Comparison of ENCODE assay signal across 1 cellular context in the genomic region with DNA sequence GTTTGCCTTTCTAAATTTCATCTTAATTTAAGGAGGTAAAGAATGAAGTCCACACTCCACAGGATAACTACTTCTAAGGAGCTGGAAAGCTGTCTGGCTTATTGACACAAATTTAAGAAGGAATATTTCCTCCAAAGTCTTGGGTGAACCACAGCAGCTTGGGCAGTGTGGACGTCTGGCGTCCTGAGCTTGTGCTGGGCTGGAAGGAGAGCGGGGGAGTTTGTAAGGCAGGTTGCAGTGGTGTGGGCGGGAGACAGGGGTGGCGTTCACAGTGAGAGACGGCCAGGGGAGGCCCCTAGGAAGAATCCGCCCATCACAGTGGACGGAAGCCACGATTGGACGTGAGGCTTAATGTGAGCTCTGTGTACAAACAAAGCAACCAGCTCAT.
TF ChIP-seq lines count a peak whose summit lies in the region.

No MANE protein-coding gene starts in this region.

TF ChIP-seq in K562, 482 proteins besides CTCF, POLR2A, EP300 and RAD21 (continued from another document and continues in another):
- TF ChIP-seq, protein P1, sequence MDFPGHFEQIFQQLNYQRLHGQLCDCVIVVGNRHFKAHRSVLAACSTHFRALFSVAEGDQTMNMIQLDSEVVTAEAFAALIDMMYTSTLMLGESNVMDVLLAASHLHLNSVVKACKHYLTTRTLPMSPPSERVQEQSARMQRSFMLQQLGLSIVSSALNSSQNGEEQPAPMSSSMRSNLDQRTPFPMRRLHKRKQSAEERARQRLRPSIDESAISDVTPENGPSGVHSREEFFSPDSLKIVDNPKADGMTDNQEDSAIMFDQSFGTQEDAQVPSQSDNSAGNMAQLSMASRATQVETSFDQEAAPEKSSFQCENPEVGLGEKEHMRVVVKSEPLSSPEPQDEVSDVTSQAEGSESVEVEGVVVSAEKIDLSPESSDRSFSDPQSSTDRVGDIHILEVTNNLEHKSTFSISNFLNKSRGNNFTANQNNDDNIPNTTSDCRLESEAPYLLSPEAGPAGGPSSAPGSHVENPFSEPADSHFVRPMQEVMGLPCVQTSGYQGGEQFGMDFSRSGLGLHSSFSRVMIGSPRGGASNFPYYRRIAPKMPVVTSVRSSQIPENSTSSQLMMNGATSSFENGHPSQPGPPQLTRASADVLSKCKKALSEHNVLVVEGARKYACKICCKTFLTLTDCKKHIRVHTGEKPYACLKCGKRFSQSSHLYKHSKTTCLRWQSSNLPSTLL (IDR thresholded peaks at IDR 0.05) = no peak
- peak; percentile 20 for TF ChIP-seq TAF1 (IDR thresholded peaks at IDR 0.05; ENCODE audit: control insufficient read depth, extremely low read depth, insufficient read depth, low read length, severe bottlenecking)
- 0 out of 4 replicates have a peak, but pooled peaks of 1 of the 2 experiments have one; percentile 41 for TF ChIP-seq FOXA3 (CRISPR knock-in tag; conservative IDR thresholded peaks at IDR 0.05 in 1 of 2, IDR thresholded peaks at IDR 0.05 in 1 of 2)
- no peak for TF ChIP-seq DEAF1 (CRISPR knock-in tag; IDR thresholded peaks at IDR 0.05)
- TF ChIP-seq CBFA2T2 (conservative IDR thresholded peaks at IDR 0.05) = no peak
- no peak for TF ChIP-seq ZNF232 (CRISPR knock-in tag; IDR thresholded peaks at IDR 0.05)
- TF ChIP-seq FOS (IDR thresholded peaks at IDR 0.05; ENCODE audit: extremely low read depth, insufficient read length) = no peak
- no peak; the same call in 1 of the 2 replicates for TF ChIP-seq MYC (IDR thresholded peaks at IDR 0.05; ENCODE audit: low read depth, low read length)
- TF ChIP-seq MYC (CRISPR knock-in tag; IDR thresholded peaks at IDR 0.05; ENCODE audit: borderline replicate concordance, low read depth) = no peak
- TF ChIP-seq BDP1 (IDR thresholded peaks at IDR 0.05; ENCODE audit: insufficient read depth, insufficient read length) = no peak
- no peak for TF ChIP-seq ZNF785 (CRISPR knock-in tag; IDR thresholded peaks at IDR 0.05)
- TF ChIP-seq SREBF1 (IDR thresholded peaks at IDR 0.05; ENCODE audit: borderline replicate concordance, low read depth, low read length) = no peak
- TF ChIP-seq ZNF589 (CRISPR knock-in tag; IDR thresholded peaks at IDR 0.05; ENCODE audit: low read depth) = no peak
- no peak for TF ChIP-seq PRMT5 (CRISPR knock-in tag; IDR thresholded peaks at IDR 0.05)
- TF ChIP-seq IFI16 (CRISPR knock-in tag; IDR thresholded peaks at IDR 0.05) = no peak
- TF ChIP-seq PHB2 (IDR thresholded peaks at IDR 0.05; ENCODE audit: low read depth) = no peak
- TF ChIP-seq TARDBP (IDR thresholded peaks at IDR 0.05) = no peak
- no peak for TF ChIP-seq ELK3 (CRISPR knock-in tag; IDR thresholded peaks at IDR 0.05)
- TF ChIP-seq ZBED1 (IDR thresholded peaks at IDR 0.05) = no peak
- no peak for TF ChIP-seq CAMTA2 (CRISPR knock-in tag; conservative IDR thresholded peaks at IDR 0.05)
- no peak for TF ChIP-seq ZBTB49 (CRISPR knock-in tag; IDR thresholded peaks at IDR 0.05; ENCODE audit: borderline replicate concordance)
- TF ChIP-seq SMARCE1 (IDR thresholded peaks at IDR 0.05) = no peak
- no peak for TF ChIP-seq RCOR1 (IDR thresholded peaks at IDR 0.05; ENCODE audit: borderline replicate concordance in 1 of 2, low read depth in 2 of 2, low read length in 2 of 2)
- no peak for TF ChIP-seq ZNF311 (CRISPR knock-in tag; IDR thresholded peaks at IDR 0.05)
- no peak for TF ChIP-seq RBBP5 (IDR thresholded peaks at IDR 0.05; ENCODE audit: borderline replicate concordance, insufficient read depth, low read length, poor library complexity, severe bottlenecking)
- no peak for TF ChIP-seq NFATC3 (IDR thresholded peaks at IDR 0.05)
- TF ChIP-seq NCOA4 (IDR thresholded peaks at IDR 0.05; ENCODE audit: partially characterized antibody) = no peak
- TF ChIP-seq LEF1 (IDR thresholded peaks at IDR 0.05) = no peak
- TF ChIP-seq, protein P2, sequence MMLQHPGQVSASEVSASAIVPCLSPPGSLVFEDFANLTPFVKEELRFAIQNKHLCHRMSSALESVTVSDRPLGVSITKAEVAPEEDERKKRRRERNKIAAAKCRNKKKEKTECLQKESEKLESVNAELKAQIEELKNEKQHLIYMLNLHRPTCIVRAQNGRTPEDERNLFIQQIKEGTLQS (IDR thresholded peaks at IDR 0.05) = no peak
- TF ChIP-seq, protein P2 (CRISPR knock-in tag; conservative IDR thresholded peaks at IDR 0.05) = no peak
- no peak for TF ChIP-seq PHB (CRISPR knock-in tag; IDR thresholded peaks at IDR 0.05)
- no peak for TF ChIP-seq ZNF282 (CRISPR knock-in tag; IDR thresholded peaks at IDR 0.05)
- no peak for TF ChIP-seq FOXA1 (IDR thresholded peaks at IDR 0.05; ENCODE audit: borderline replicate concordance)
- TF ChIP-seq HES1 (IDR thresholded peaks at IDR 0.05; ENCODE audit: low read depth) = no peak
- TF ChIP-seq ZC3H4 (CRISPR knock-in tag; IDR thresholded peaks at IDR 0.05; ENCODE audit: borderline replicate concordance) = no peak
- TF ChIP-seq, protein P3, sequence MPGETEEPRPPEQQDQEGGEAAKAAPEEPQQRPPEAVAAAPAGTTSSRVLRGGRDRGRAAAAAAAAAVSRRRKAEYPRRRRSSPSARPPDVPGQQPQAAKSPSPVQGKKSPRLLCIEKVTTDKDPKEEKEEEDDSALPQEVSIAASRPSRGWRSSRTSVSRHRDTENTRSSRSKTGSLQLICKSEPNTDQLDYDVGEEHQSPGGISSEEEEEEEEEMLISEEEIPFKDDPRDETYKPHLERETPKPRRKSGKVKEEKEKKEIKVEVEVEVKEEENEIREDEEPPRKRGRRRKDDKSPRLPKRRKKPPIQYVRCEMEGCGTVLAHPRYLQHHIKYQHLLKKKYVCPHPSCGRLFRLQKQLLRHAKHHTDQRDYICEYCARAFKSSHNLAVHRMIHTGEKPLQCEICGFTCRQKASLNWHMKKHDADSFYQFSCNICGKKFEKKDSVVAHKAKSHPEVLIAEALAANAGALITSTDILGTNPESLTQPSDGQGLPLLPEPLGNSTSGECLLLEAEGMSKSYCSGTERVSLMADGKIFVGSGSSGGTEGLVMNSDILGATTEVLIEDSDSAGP (CRISPR knock-in tag; IDR thresholded peaks at IDR 0.05) = no peak
- TF ChIP-seq NFIC (IDR thresholded peaks at IDR 0.05) = no peak
- no peak; the same call in 1 of the 2 replicates for TF ChIP-seq SOX6 (IDR thresholded peaks at IDR 0.05)
- TF ChIP-seq BRCA1 (IDR thresholded peaks at IDR 0.05) = no peak
- TF ChIP-seq BRCA1 (CRISPR knock-in tag; IDR thresholded peaks at IDR 0.05) = no peak
- TF ChIP-seq TEAD1 (CRISPR knock-in tag; IDR thresholded peaks at IDR 0.05) = no peak
- TF ChIP-seq HMGN3 (IDR thresholded peaks at IDR 0.05; ENCODE audit: borderline replicate concordance, extremely low read depth, insufficient read length, low read depth, low read length) = no peak
- TF ChIP-seq PPARD (CRISPR knock-in tag; IDR thresholded peaks at IDR 0.05) = no peak
- TF ChIP-seq E2F4 (CRISPR knock-in tag; IDR thresholded peaks at IDR 0.05; ENCODE audit: low read depth) = no peak
- TF ChIP-seq STAT5A (IDR thresholded peaks at IDR 0.05; ENCODE audit: borderline replicate concordance, low read length) = no peak
- TF ChIP-seq ZNF184 (CRISPR knock-in tag; IDR thresholded peaks at IDR 0.05) = no peak
- TF ChIP-seq POLR2B (IDR thresholded peaks at IDR 0.05; ENCODE audit: low read depth, partially characterized antibody) = no peak
- TF ChIP-seq ZNF280A (IDR thresholded peaks at IDR 0.05; ENCODE audit: low read depth, partially characterized antibody) = no peak
- no peak for TF ChIP-seq PHF21A (IDR thresholded peaks at IDR 0.05; ENCODE audit: borderline replicate concordance, low read depth)
- TF ChIP-seq ZNF77 (CRISPR knock-in tag; IDR thresholded peaks at IDR 0.05) = no peak
- no peak for TF ChIP-seq MYBL2 (IDR thresholded peaks at IDR 0.05; ENCODE audit: low read depth)
- no peak for TF ChIP-seq MYBL2 (CRISPR knock-in tag; IDR thresholded peaks at IDR 0.05; ENCODE audit: borderline replicate concordance)
- TF ChIP-seq RBM17 (IDR thresholded peaks at IDR 0.05; ENCODE audit: borderline replicate concordance, low read depth, low read length) = no peak
- TF ChIP-seq EP400 (IDR thresholded peaks at IDR 0.05) = no peak
- no peak for TF ChIP-seq BRF1 (IDR thresholded peaks at IDR 0.05; ENCODE audit: borderline replicate concordance, extremely low read depth, insufficient read length)
- TF ChIP-seq ZNF408 (CRISPR knock-in tag; IDR thresholded peaks at IDR 0.05; ENCODE audit: low read depth) = no peak
- TF ChIP-seq ZNF239 (CRISPR knock-in tag; IDR thresholded peaks at IDR 0.05) = no peak
- no peak for TF ChIP-seq YY1 (IDR thresholded peaks at IDR 0.05; ENCODE audit: borderline replicate concordance in 1 of 3, control insufficient read depth in 1 of 3, extremely low read depth in 1 of 3, insufficient read depth in 3 of 3, insufficient read length in 1 of 3, insufficient replicate concordance in 2 of 3, low read depth in 1 of 3, low read length in 2 of 3)
- no peak for TF ChIP-seq CBX8 (IDR thresholded peaks at IDR 0.05; ENCODE audit: borderline replicate concordance, extremely low read depth, low read depth, low read length, poor library complexity, severe bottlenecking)
- TF ChIP-seq ZNF586 (CRISPR knock-in tag; conservative IDR thresholded peaks at IDR 0.05) = no peak
- TF ChIP-seq SNIP1 (IDR thresholded peaks at IDR 0.05; ENCODE audit: low read depth) = no peak
- no peak for TF ChIP-seq CHD4 (IDR thresholded peaks at IDR 0.05; ENCODE audit: insufficient read depth, insufficient replicate concordance, low read depth, low read length, poor library complexity, severe bottlenecking)
- no peak for TF ChIP-seq ZNF224 (CRISPR knock-in tag; IDR thresholded peaks at IDR 0.05)
- TF ChIP-seq CXXC5 (CRISPR knock-in tag; IDR thresholded peaks at IDR 0.05) = peak; percentile 39; the same call in 1 of the 2 replicates
- no peak for TF ChIP-seq BRD4 (IDR thresholded peaks at IDR 0.05)
- TF ChIP-seq SIN3B (IDR thresholded peaks at IDR 0.05; ENCODE audit: low read depth) = no peak
- 0 out of 2 replicates have a peak, but pooled peaks have one; percentile 7 for TF ChIP-seq MTA2 (IDR thresholded peaks at IDR 0.05; ENCODE audit: low read depth)
